Comparison of ENCODE assay signal across 9 cellular contexts in the genomic region with DNA sequence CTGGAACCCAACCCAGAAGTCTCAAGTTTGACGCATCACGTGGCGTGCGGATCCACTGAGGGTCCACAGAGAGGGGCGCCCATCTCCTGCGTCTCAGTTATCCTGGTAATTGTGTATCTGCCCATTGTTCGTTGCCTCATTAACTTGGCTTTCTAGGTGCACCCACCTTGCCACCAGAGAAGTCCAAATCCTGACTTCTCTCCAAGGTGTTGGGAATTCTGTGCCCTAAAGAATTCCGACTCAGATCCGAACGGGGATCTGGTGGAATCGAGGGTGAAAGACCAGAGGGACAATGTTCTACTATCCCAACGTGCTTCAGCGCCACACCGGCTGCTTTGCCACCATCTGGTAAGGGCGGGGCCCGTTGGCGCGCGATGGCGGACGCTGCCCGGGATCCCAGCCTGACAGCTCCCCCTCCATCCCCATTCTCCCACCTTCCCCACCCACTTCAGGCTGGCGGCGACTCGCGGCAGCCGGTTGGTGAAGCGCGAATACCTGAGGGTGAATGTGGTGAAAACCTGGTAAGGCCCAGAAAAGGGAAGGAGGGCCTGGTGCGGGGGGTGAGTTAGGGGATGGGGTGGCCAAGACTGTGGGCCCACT. TPM values are rescaled to one million over a fixed set of nuclear protein-coding genes. Genes with fewer than 3 reads are reported as not detected.
A peak's percentile ranks its signal among the peaks of the same experiment; 100 is the strongest.
DNase-seq lines count a peak whose midpoint lies in the region; ATAC-seq and TF ChIP-seq lines count a peak whose summit lies in the region.
"Had no signal": no experiment of that assay in that cellular context is flagged by ENCODE, and none has a peak within 500 bp of the region (broad histone marks: within the 10 kb centered on the region; RNA-seq: fewer than 3 reads in every experiment).

No MANE protein-coding gene starts in this region.

- peaks cover 0 to 51% (median 27%) of the 10 kb centered on the region in 4 donors for H3K4me1 Mint-ChIP-seq in CD4-positive, CD25-positive, alpha-beta regulatory T cell
- peaks cover 23 to 38% of the 10 kb centered on the region in 2 donors for H3K4me1 Mint-ChIP-seq in effector memory CD8-positive, alpha-beta T cell (ENCODE audit: low read depth in 2 of 2)

- TF ChIP-seq RAD21 in neural cell (conservative IDR thresholded peaks at IDR 0.05) = no peak

- H3K27ac ChIP-seq in CD4-positive, CD25-positive, alpha-beta regulatory T cell (ENCODE audit: insufficient read depth, low read length, poor library complexity, severe bottlenecking) = peak overlapping the region; percentile 65
- H3K27ac ChIP-seq in HUES6 (ENCODE audit: low read depth, low read length) (no peak overlapping the region), neural cell (ENCODE audit: low read length) (peak overlapping the region; percentile 9)

- H3K9me3 Mint-ChIP-seq in CD4-positive, CD25-positive, alpha-beta regulatory T cell = peaks cover 0 to 2% (median 0%) of the 10 kb centered on the region in 7 donors
- no peaks in the 10 kb centered on the region for H3K9me3 Mint-ChIP-seq in effector memory CD8-positive, alpha-beta T cell

- H3K27me3 ChIP-seq in CD4-positive, CD25-positive, alpha-beta regulatory T cell (ENCODE audit: control insufficient read depth, insufficient read depth, low read length) = no peaks in the 10 kb centered on the region
- H3K27me3 ChIP-seq in HUES6 (ENCODE audit: control insufficient read depth, insufficient read depth, low read length) = no peaks in the 10 kb centered on the region
- H3K27me3 ChIP-seq in neural cell (ENCODE audit: insufficient read depth, low read depth, low read length) = no peaks in the 10 kb centered on the region

- no peak for ATAC-seq in CD4-positive, CD25-positive, alpha-beta regulatory T cell (ENCODE audit: low read depth in 2 of 2)
- ATAC-seq in effector memory CD8-positive, alpha-beta T cell (replicated peaks) = no peak
- ATAC-seq in GM19351 (IDR thresholded peaks at IDR 0.05; ENCODE audit: unreplicated experiment) (no peak), HG02970 (IDR thresholded peaks at IDR 0.05; ENCODE audit: low FRiP score, unreplicated experiment) (no peak), GM21526 (IDR thresholded peaks at IDR 0.05; ENCODE audit: low FRiP score, unreplicated experiment) (no peak)

- DNase-seq in CD4-positive, CD25-positive, alpha-beta regulatory T cell = no peak
- DNase-seq in effector memory CD8-positive, alpha-beta T cell = no peak
- no peak for DNase-seq in NCI-H446 treated with DMSO at 0.1 percent for 48 hours (lab: John Stamatoyannopoulos, UW)
- DNase-seq: SW 1271 had no signal

- no peak overlapping the region for H3K4me2 ChIP-seq in neural cell (ENCODE audit: low read length)

- H3K4me1 ChIP-seq in CD4-positive, CD25-positive, alpha-beta regulatory T cell (ENCODE audit: control insufficient read depth, insufficient read depth, low read length, poor library complexity, severe bottlenecking) = peaks cover 16% of the 10 kb centered on the region
- peaks cover 8% of the 10 kb centered on the region for H3K4me1 ChIP-seq in HUES6 (ENCODE audit: control insufficient read depth, insufficient read depth, low read length)

- H4K20me1 ChIP-seq in neural cell (ENCODE audit: insufficient read depth) = no peaks in the 10 kb centered on the region

- H3K36me3 Mint-ChIP-seq in CD4-positive, CD25-positive, alpha-beta regulatory T cell = peaks cover 22% of the 10 kb centered on the region
- H3K36me3 Mint-ChIP-seq in effector memory CD8-positive, alpha-beta T cell (ENCODE audit: insufficient read depth) = peaks cover 70% of the 10 kb centered on the region

- H3K9ac ChIP-seq in HUES6 (ENCODE audit: low read length) = peak overlapping the region; percentile 66
- H3K9ac ChIP-seq in neural cell (ENCODE audit: low read length) = peak overlapping the region; percentile 36

- H3K9me2 ChIP-seq in neural cell (ENCODE audit: insufficient read depth, low read length) = no peaks in the 10 kb centered on the region

- peak overlapping the region; percentile 54 to 93 (median 87) for H3K4me3 Mint-ChIP-seq in CD4-positive, CD25-positive, alpha-beta regulatory T cell
- peak overlapping the region; percentile 83 to 93 for H3K4me3 Mint-ChIP-seq in effector memory CD8-positive, alpha-beta T cell

- TF ChIP-seq EP300 in neural cell (conservative IDR thresholded peaks at IDR 0.05; ENCODE audit: poor library complexity, severe bottlenecking) = no peak

- peak overlapping the region; percentile 26 for H3K4me3 ChIP-seq in CD4-positive, CD25-positive, alpha-beta regulatory T cell (ENCODE audit: low read depth, low read length)
- H3K4me3 ChIP-seq in HUES6 (ENCODE audit: low read depth, low read length) (peak overlapping the region; percentile 61), neural cell (ENCODE audit: low read length) (peak overlapping the region; percentile 66)

- no peak overlapping the region for H2AFZ ChIP-seq in neural cell (ENCODE audit: low read depth, low read length)

- H3K79me2 ChIP-seq in neural cell (replicated peaks; ENCODE audit: insufficient read depth, low read length) = no peaks in the 10 kb centered on the region

- no peaks in the 10 kb centered on the region for H3F3A ChIP-seq in neural cell (ENCODE audit: insufficient read depth, low read length, poor library complexity, severe bottlenecking)

- H3K27me3 Mint-ChIP-seq in CD4-positive, CD25-positive, alpha-beta regulatory T cell = peaks cover 5% of the 10 kb centered on the region
- H3K27me3 Mint-ChIP-seq in effector memory CD8-positive, alpha-beta T cell = no peaks in the 10 kb centered on the region

- TF ChIP-seq CTCF in neural cell (IDR thresholded peaks at IDR 0.05; ENCODE audit: poor library complexity, severe bottlenecking) = no peak

- peaks cover 22% of the 10 kb centered on the region for H3K36me3 ChIP-seq in CD4-positive, CD25-positive, alpha-beta regulatory T cell (ENCODE audit: control insufficient read depth, insufficient read depth, low read length)
- H3K36me3 ChIP-seq in HUES6 (ENCODE audit: control insufficient read depth, insufficient read depth, low read length) (peaks cover 32% of the 10 kb centered on the region), neural cell (ENCODE audit: insufficient read depth, low read length) (no peaks in the 10 kb centered on the region)

- no peaks in the 10 kb centered on the region for H3K9me3 ChIP-seq in CD4-positive, CD25-positive, alpha-beta regulatory T cell (ENCODE audit: control insufficient read depth in 2 of 2, low read length in 2 of 2)
- H3K9me3 ChIP-seq in HUES6 (ENCODE audit: control insufficient read depth, insufficient read depth, low read depth, low read length) (no peaks in the 10 kb centered on the region), neural cell (ENCODE audit: low read length) (no peaks in the 10 kb centered on the region)

- H3K27ac Mint-ChIP-seq in CD4-positive, CD25-positive, alpha-beta regulatory T cell = peak overlapping the region; percentile 69 to 91 (median 76)
- H3K27ac Mint-ChIP-seq in effector memory CD8-positive, alpha-beta T cell = peak overlapping the region; percentile 87 to 96

TF ChIP-seq in neural cell, 6 proteins besides CTCF, POLR2A, EP300 and RAD21:
- TF ChIP-seq SMC3 (conservative IDR thresholded peaks at IDR 0.05; ENCODE audit: poor library complexity) (no peak), POLR2AphosphoS5 (IDR thresholded peaks at IDR 0.05) (no peak)

RNA-seq across cellular contexts. Expression of a gene that starts 0.5 kb away (rescaled TPM):
- 145 TPM for total RNA-seq in CD4-positive, CD25-positive, alpha-beta regulatory T cell
- polyA plus RNA-seq in CD4-positive, CD25-positive, alpha-beta regulatory T cell = 10 to 100 TPM in 3 of 4 donors, 1 to 10 TPM in 1; 9.7 to 16.1 (median 12.0) TPM
- 18.5 and 22.8 TPM in 2 replicates for polyA plus RNA-seq in neural cell
- polyA minus RNA-seq in neural cell = 12.2 and 15.3 TPM in 2 replicates

RNA-seq across cellular contexts. Expression of a gene that starts 11.3 kb away (rescaled TPM):
- 369 TPM for total RNA-seq in CD4-positive, CD25-positive, alpha-beta regulatory T cell
- polyA plus RNA-seq in CD4-positive, CD25-positive, alpha-beta regulatory T cell = 100 to 1,000 TPM; 105 to 157 (median 119) TPM
- 5.9 and 19.6 TPM in 2 replicates for polyA plus RNA-seq in neural cell
- polyA minus RNA-seq in neural cell = 2.7 and 4.6 TPM in 2 replicates

RNA-seq across cellular contexts. Expression of a gene that starts 16.3 kb away (rescaled TPM):
- total RNA-seq in CD4-positive, CD25-positive, alpha-beta regulatory T cell = 33.7 TPM
- 10 to 100 TPM; 13.0 to 14.8 (median 14.1) TPM for polyA plus RNA-seq in CD4-positive, CD25-positive, alpha-beta regulatory T cell
- 9.2 and 13.4 TPM in 2 replicates for polyA plus RNA-seq in neural cell
- 14.6 and 17.0 TPM in 2 replicates for polyA minus RNA-seq in neural cell

RNA-seq across cellular contexts. Expression of a gene that starts 22.9 kb away (rescaled TPM):
- 20.0 TPM for total RNA-seq in CD4-positive, CD25-positive, alpha-beta regulatory T cell
- 10 to 100 TPM; 36.8 to 42.3 (median 40.0) TPM for polyA plus RNA-seq in CD4-positive, CD25-positive, alpha-beta regulatory T cell
- 25.1 and 34.2 TPM in 2 replicates for polyA plus RNA-seq in neural cell
- 21.3 and 22.4 TPM in 2 replicates for polyA minus RNA-seq in neural cell

RNA-seq across cellular contexts. Expression of a gene that starts 25.1 kb away (rescaled TPM):
- 82.4 TPM for total RNA-seq in CD4-positive, CD25-positive, alpha-beta regulatory T cell
- polyA plus RNA-seq in CD4-positive, CD25-positive, alpha-beta regulatory T cell = 10 to 100 TPM; 35.9 to 55.9 (median 41.1) TPM
- 69.6 and 98.7 TPM in 2 replicates for polyA plus RNA-seq in neural cell
- polyA minus RNA-seq in neural cell = 40.2 and 42.1 TPM in 2 replicates
